In genomic region chr5:14444988-14445387, GRCh38 we compare ENCODE assay signal across 11 cellular contexts.
DNase-seq lines count a peak whose midpoint lies in the region; ATAC-seq and TF ChIP-seq lines count a peak whose summit lies in the region.
"Had no signal": no experiment of that assay in that cellular context is flagged by ENCODE, and none has a peak within 500 bp of the region (broad histone marks: within the 10 kb centered on the region; RNA-seq: fewer than 3 reads in every experiment).

No MANE protein-coding gene starts in this region.

- H3K4me3 Mint-ChIP-seq in endodermal cell: no peak overlapping the region
- no peak overlapping the region for H3K4me3 Mint-ChIP-seq in activated T-helper 17 cell treated with anti-CD3 and anti-CD28 coated beads, Interleukin-2, amount 50 U/mL, for 72 hours
- H3K4me3 Mint-ChIP-seq in CD8-positive, alpha-beta T cell: no peak overlapping the region

- H3K9me3 ChIP-seq in endodermal cell (ENCODE audit: control insufficient read depth, low read length) (no peaks in the 10 kb centered on the region), neural cell (ENCODE audit: low read length) (no peaks in the 10 kb centered on the region)
- no peaks in the 10 kb centered on the region for H3K9me3 ChIP-seq in CD8-positive, alpha-beta T cell (ENCODE audit: low read length)
- H3K9me3 ChIP-seq: SJCRH30 had no signal

- no peak overlapping the region for H3K4me3 ChIP-seq in AG10803 (ENCODE audit: low read length)
- H3K4me3 ChIP-seq in endodermal cell (ENCODE audit: low read length): no peak overlapping the region
- H3K4me3 ChIP-seq in neural cell (ENCODE audit: low read length): peak overlapping the region; percentile 55
- no peak overlapping the region for H3K4me3 ChIP-seq in CD8-positive, alpha-beta T cell (ENCODE audit: low read depth, low read length)
- H3K4me3 ChIP-seq: SJCRH30 had no signal

- no peaks in the 10 kb centered on the region for H3K27me3 Mint-ChIP-seq in endodermal cell (ENCODE audit: insufficient read depth)
- no peaks in the 10 kb centered on the region for H3K27me3 Mint-ChIP-seq in activated T-helper 17 cell treated with anti-CD3 and anti-CD28 coated beads, Interleukin-2, amount 50 U/mL, for 72 hours
- no peaks in the 10 kb centered on the region for H3K27me3 Mint-ChIP-seq in CD8-positive, alpha-beta T cell (ENCODE audit: low read depth)

- no peaks in the 10 kb centered on the region for H3K9me3 Mint-ChIP-seq in endodermal cell
- no peaks in the 10 kb centered on the region for H3K9me3 Mint-ChIP-seq in activated T-helper 17 cell treated with anti-CD3 and anti-CD28 coated beads, Interleukin-2, amount 50 U/mL, for 72 hours
- no peaks in the 10 kb centered on the region for H3K9me3 Mint-ChIP-seq in CD8-positive, alpha-beta T cell

- H3K36me3 ChIP-seq in endodermal cell (ENCODE audit: control insufficient read depth, insufficient read depth, low read length) (peaks cover 4% of the 10 kb centered on the region), neural cell (ENCODE audit: insufficient read depth, low read length) (no peaks in the 10 kb centered on the region)
- no peaks in the 10 kb centered on the region for H3K36me3 ChIP-seq in CD8-positive, alpha-beta T cell (ENCODE audit: insufficient read depth, low read length)

- H3F3A ChIP-seq in neural cell (ENCODE audit: insufficient read depth, low read length, poor library complexity, severe bottlenecking): peaks cover 16% of the 10 kb centered on the region

- WGBS in endodermal cell (ENCODE audit: insufficient coverage in 1 of 2, insufficient read length in 1 of 2), 2 experiments: 81 to 86% methylated on average over 2 to 4 of the region's 4 CpGs

- peaks cover 12% of the 10 kb centered on the region for H3K79me2 ChIP-seq in neural cell (replicated peaks; ENCODE audit: insufficient read depth, low read length)

- no peak for TF ChIP-seq CTCF in AG10803 (conservative IDR thresholded peaks at IDR 0.05; ENCODE audit: low read length)
- TF ChIP-seq CTCF in endodermal cell (conservative IDR thresholded peaks at IDR 0.05): no peak
- TF ChIP-seq CTCF in neural cell (IDR thresholded peaks at IDR 0.05; ENCODE audit: poor library complexity, severe bottlenecking): no peak
- TF ChIP-seq CTCF in CD8-positive, alpha-beta T cell (IDR thresholded peaks at IDR 0.05): no peak

- H3K9ac ChIP-seq in endodermal cell (ENCODE audit: extremely low read depth, low read length, poor library complexity, severe bottlenecking) (no peak overlapping the region), neural cell (ENCODE audit: low read length) (peak overlapping the region; percentile 75)
- H3K9ac ChIP-seq: KMS-11 had no signal

- CTCF ChIA-PET in CD8-positive, alpha-beta T cell (lab: Charles Lee): no interaction called here

- POLR2A ChIA-PET in CD8-positive, alpha-beta T cell (lab: Charles Lee): no interaction called here

- peak overlapping the region; percentile 17 for H3K4me2 ChIP-seq in neural cell (ENCODE audit: low read length)
- H3K4me2 ChIP-seq: KMS-11 had no signal

- H3K9me2 ChIP-seq in neural cell (ENCODE audit: insufficient read depth, low read length): no peaks in the 10 kb centered on the region

- peak overlapping the region; percentile 50 for H3K27ac Mint-ChIP-seq in endodermal cell
- no peak overlapping the region for H3K27ac Mint-ChIP-seq in activated T-helper 17 cell treated with anti-CD3 and anti-CD28 coated beads, Interleukin-2, amount 50 U/mL, for 72 hours
- no peak overlapping the region for H3K27ac Mint-ChIP-seq in CD8-positive, alpha-beta T cell

- H4K20me1 ChIP-seq in neural cell (ENCODE audit: insufficient read depth): no peaks in the 10 kb centered on the region

- TF ChIP-seq RAD21 in neural cell (conservative IDR thresholded peaks at IDR 0.05): no peak

- H3K4me1 ChIP-seq in endodermal cell (ENCODE audit: control insufficient read depth, insufficient read depth, low read length): no peaks in the 10 kb centered on the region
- H3K4me1 ChIP-seq in CD8-positive, alpha-beta T cell (ENCODE audit: insufficient read depth, low read length): no peaks in the 10 kb centered on the region

- H3K27ac ChIP-seq in endodermal cell (ENCODE audit: low read depth, low read length): peak overlapping the region; percentile 97
- peak overlapping the region; percentile 95 for H3K27ac ChIP-seq in neural cell (ENCODE audit: low read length)
- no peak overlapping the region for H3K27ac ChIP-seq in CD8-positive, alpha-beta T cell (ENCODE audit: low read depth, low read length)
- H3K27ac ChIP-seq: KMS-11 had no signal

- no peaks in the 10 kb centered on the region for H3K36me3 Mint-ChIP-seq in endodermal cell (ENCODE audit: low read depth)
- no peaks in the 10 kb centered on the region for H3K36me3 Mint-ChIP-seq in activated T-helper 17 cell treated with anti-CD3 and anti-CD28 coated beads, Interleukin-2, amount 50 U/mL, for 72 hours (ENCODE audit: low read depth)
- H3K36me3 Mint-ChIP-seq in CD8-positive, alpha-beta T cell: no peaks in the 10 kb centered on the region

- H3K27me3 ChIP-seq in endodermal cell (ENCODE audit: control insufficient read depth, insufficient read depth, low read length, poor library complexity, severe bottlenecking): no peaks in the 10 kb centered on the region
- no peaks in the 10 kb centered on the region for H3K27me3 ChIP-seq in neural cell (ENCODE audit: insufficient read depth, low read depth, low read length)
- no peaks in the 10 kb centered on the region for H3K27me3 ChIP-seq in CD8-positive, alpha-beta T cell (ENCODE audit: insufficient read depth, low read length)
- H3K27me3 ChIP-seq: SJCRH30 had no signal

- peaks cover 13% of the 10 kb centered on the region for H3K4me1 Mint-ChIP-seq in endodermal cell
- peaks cover 3% of the 10 kb centered on the region for H3K4me1 Mint-ChIP-seq in activated T-helper 17 cell treated with anti-CD3 and anti-CD28 coated beads, Interleukin-2, amount 50 U/mL, for 72 hours
- H3K4me1 Mint-ChIP-seq in CD8-positive, alpha-beta T cell (ENCODE audit: low read depth): no peaks in the 10 kb centered on the region

- H2AFZ ChIP-seq in neural cell (ENCODE audit: low read depth, low read length): no peak overlapping the region

- no peak for TF ChIP-seq EP300 in neural cell (conservative IDR thresholded peaks at IDR 0.05; ENCODE audit: poor library complexity, severe bottlenecking)

- intact Hi-C loops in CD8-positive, alpha-beta T cell (cut with DNase I, micrococcal nuclease): no loop called here

- no peak for ATAC-seq in GM21717 (IDR thresholded peaks at IDR 0.05; ENCODE audit: unreplicated experiment)
- ATAC-seq in activated T-helper 17 cell treated with anti-CD3 and anti-CD28 coated beads, Interleukin-2, amount 50 U/mL, for 72 hours (replicated peaks): no peak
- no peak for ATAC-seq in CD8-positive, alpha-beta T cell

- peak; percentile 55 for DNase-seq in AG10803 (ENCODE audit: low read depth)
- DNase-seq in NCI-H226: peak; percentile 24
- DNase-seq in endodermal cell: no peak
- DNase-seq in AML-193 (lab: John Stamatoyannopoulos, UW): no peak
- DNase-seq in CD8-positive, alpha-beta T cell: no peak
- DNase-seq: SJCRH30; stimulated activated naive CD4-positive, alpha-beta T cell had no signal

TF ChIP-seq in neural cell, 6 proteins besides CTCF, POLR2A, EP300 and RAD21:
- TF ChIP-seq TAF1 (IDR thresholded peaks at IDR 0.05; ENCODE audit: low read depth) (no peak), REST (IDR thresholded peaks at IDR 0.05; ENCODE audit: borderline replicate concordance) (no peak), MXI1 (conservative IDR thresholded peaks at IDR 0.05; ENCODE audit: poor library complexity, severe bottlenecking) (no peak), SMC3 (conservative IDR thresholded peaks at IDR 0.05; ENCODE audit: poor library complexity) (no peak), POLR2AphosphoS5 (IDR thresholded peaks at IDR 0.05) (no peak), EZH2 (IDR thresholded peaks at IDR 0.05; ENCODE audit: borderline replicate concordance, insufficient read depth, low read length, poor library complexity, severe bottlenecking) (no peak)

Comparison
In these comparisons a context has a peak if more than half of its experiments do, and no peak if none do; other contexts are left out.
1. DNase-seq: peak in AG10803 (single experiment) and NCI-H226 (single experiment); none in endodermal cell (single experiment), AML-193 (0 of 2) and CD8-positive, alpha-beta T cell (0 of 7).